ENCODE assay signal across 9 cellular contexts in the genomic region with DNA sequence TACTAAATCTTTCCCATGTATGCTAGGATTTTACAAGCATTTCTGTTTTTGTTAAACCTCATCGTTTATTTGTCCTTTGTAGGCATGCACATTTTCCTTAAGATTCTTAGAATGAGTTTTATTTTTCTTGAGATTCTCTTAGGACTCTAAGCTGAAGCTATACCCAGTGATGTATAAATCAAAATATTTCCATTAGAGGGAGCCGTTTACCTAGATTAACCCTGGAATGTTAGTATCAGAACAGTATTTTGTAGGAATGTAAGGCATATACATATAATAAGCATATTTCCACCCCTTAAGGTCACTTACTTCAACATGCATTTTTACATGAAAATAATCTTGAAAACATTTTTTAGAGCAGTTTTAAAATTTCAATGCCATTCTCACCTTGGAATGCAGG. TPM values are rescaled to one million over a fixed set of nuclear protein-coding genes. Genes with fewer than 3 reads are reported as not detected.
DNase-seq lines count a peak whose midpoint lies in the region; ATAC-seq and TF ChIP-seq lines count a peak whose summit lies in the region.
"Had no signal": no experiment of that assay in that cellular context is flagged by ENCODE, and none has a peak within 500 bp of the region (broad histone marks: within the 10 kb centered on the region; RNA-seq: fewer than 3 reads in every experiment).

No MANE protein-coding gene starts in this region.

- H3K9me3 ChIP-seq in uterus, result no peaks in the 10 kb centered on the region

- no peak for TF ChIP-seq POLR2A in uterus (IDR thresholded peaks at IDR 0.05)

- DNase-seq in BJ (ENCODE audit: low read depth) (no peak), HS-5 (ENCODE audit: low read depth) (peak; percentile 38), SW480 (ENCODE audit: low spot score) (peak; percentile 46), iris pigment epithelial cell (ENCODE audit: low read depth) (peak; percentile 34), uterus (no peak), GM10248 (ENCODE audit: extremely low spot score) (no peak)
- no peak for DNase-seq in central memory CD4-positive, alpha-beta T cell

- POLR2A ChIA-PET in BJ (lab: Charles Lee), result no interaction called here
- POLR2A ChIA-PET in GM10248 (lab: Yijun Ruan, JAX), result no interaction called here

- intact Hi-C loops in uterus (cut with DNase I; ENCODE audit: low total_unique reads), result no loop called here

- no peak for ATAC-seq in HG03095 (IDR thresholded peaks at IDR 0.05; ENCODE audit: unreplicated experiment)

- CTCF ChIA-PET in BJ (lab: Yijun Ruan, JAX), result interaction anchor here (1.3 kb wide), 1 partner anchor 531 kb away, joined by 3 read pairs; no protein-coding TSS in a partner anchor
- CTCF ChIA-PET in GM10248 (lab: Yijun Ruan, JAX), result interaction anchor here (1.9 kb wide), 1 partner anchor 35 kb away, joined by 5 read pairs; a partner anchor contains a TSS

- H3K27ac ChIP-seq in uterus, result no peak overlapping the region
- H3K27ac ChIP-seq: parathyroid adenoma had no signal

- H3K27me3 ChIP-seq in BJ (ENCODE audit: control insufficient read depth, insufficient read depth, low read length) (no peaks in the 10 kb centered on the region), uterus (no peaks in the 10 kb centered on the region)

- TF ChIP-seq CTCF in BJ (IDR thresholded peaks at IDR 0.05; ENCODE audit: insufficient read depth, low read depth, low read length), result 0 out of 2 replicates have a peak, but pooled peaks have one; percentile 20
- TF ChIP-seq CTCF in uterus (IDR thresholded peaks at IDR 0.05), result peak in 2 of 4 experiments; percentile 11 to 21
- no peak for TF ChIP-seq CTCF in GM10248 (IDR thresholded peaks at IDR 0.05; ENCODE audit: control extremely low read depth, extremely low read depth, low read depth, missing control alignments)

- no peaks in the 10 kb centered on the region for H3K4me1 ChIP-seq in uterus
- H3K4me1 ChIP-seq: parathyroid adenoma had no signal

- no peaks in the 10 kb centered on the region for H3K36me3 ChIP-seq in BJ (ENCODE audit: control insufficient read depth, insufficient read depth, low read length)
- H3K36me3 ChIP-seq in uterus, result no peaks in the 10 kb centered on the region

- no peak overlapping the region for H3K4me3 ChIP-seq in BJ (ENCODE audit: low read depth, low read length)
- H3K4me3 ChIP-seq in uterus, result no peak overlapping the region

RNA-seq across cellular contexts. Expression of a gene that starts 35.2 kb away (rescaled TPM):
- polyA plus RNA-seq in BJ (2011; rRNA removed), result 15.7 and 15.8 TPM in 2 replicates
- polyA minus RNA-seq in BJ (2011; rRNA and poly(A)+ RNA removed), result 27.3 and 41.0 TPM in 2 replicates
- 100 to 1,000 TPM in 1 of 4 donors, 10 to 100 TPM in 3; 26.8 to 141 (median 57.2) TPM for total RNA-seq in uterus

Comparison
In these comparisons a context has a peak if more than half of its experiments do, and no peak if none do; other contexts are left out.
1. DNase-seq: peak in HS-5 (single experiment), SW480 (single experiment) and iris pigment epithelial cell (single experiment); none in BJ (single experiment), central memory CD4-positive, alpha-beta T cell (single experiment), uterus (0 of 2) and GM10248 (single experiment).